In the genomic region with DNA sequence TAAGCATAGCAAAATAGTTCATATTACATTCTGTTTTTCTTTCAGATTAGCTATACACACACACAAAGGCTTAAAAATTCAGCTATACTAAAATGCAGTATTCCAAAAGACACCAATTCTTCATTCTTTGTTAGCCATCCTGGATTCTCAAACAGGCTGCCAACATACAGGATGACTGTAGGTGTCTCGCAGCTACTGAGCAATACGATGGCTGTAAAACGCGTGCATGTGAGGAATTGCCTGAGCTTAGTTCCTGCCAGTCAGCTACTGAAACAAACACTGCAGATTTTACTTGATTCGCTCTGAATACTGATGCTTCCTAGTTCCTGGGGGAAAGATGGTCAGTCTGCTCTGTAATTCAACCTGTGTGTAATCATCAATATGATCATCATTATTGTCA, we compare ENCODE assay signal across 1 cellular context.
A peak's percentile ranks its signal among the peaks of the same experiment; 100 is the strongest.
TF ChIP-seq lines count a peak whose summit lies in the region.

No MANE protein-coding gene starts in this region.

TF ChIP-seq in HepG2, 621 proteins besides CTCF, POLR2A, EP300 and RAD21 (continued from another document):
- TF ChIP-seq NR0B2 (CRISPR knock-in tag; IDR thresholded peaks at IDR 0.05) (no peak), ZNF431 (CRISPR knock-in tag; IDR thresholded peaks at IDR 0.05; ENCODE audit: borderline replicate concordance, low read depth) (no peak), KMT2B (CRISPR knock-in tag; IDR thresholded peaks at IDR 0.05) (no peak), ZNF720 (CRISPR knock-in tag; IDR thresholded peaks at IDR 0.05) (no peak), ZBTB14 (CRISPR knock-in tag; IDR thresholded peaks at IDR 0.05) (no peak), TRAFD1 (CRISPR knock-in tag; IDR thresholded peaks at IDR 0.05; ENCODE audit: borderline replicate concordance) (no peak), NFKBIZ (CRISPR knock-in tag; IDR thresholded peaks at IDR 0.05) (no peak), ZNF335 (CRISPR knock-in tag; IDR thresholded peaks at IDR 0.05) (no peak), STAG1 (CRISPR knock-in tag; IDR thresholded peaks at IDR 0.05) (peak; percentile 73), KAT2B (IDR thresholded peaks at IDR 0.05; ENCODE audit: borderline replicate concordance, low read depth, low read length) (no peak), TFDP2 (CRISPR knock-in tag; IDR thresholded peaks at IDR 0.05) (no peak), ZNF777 (CRISPR knock-in tag; IDR thresholded peaks at IDR 0.05) (no peak)
- TF ChIP-seq, protein P1, sequence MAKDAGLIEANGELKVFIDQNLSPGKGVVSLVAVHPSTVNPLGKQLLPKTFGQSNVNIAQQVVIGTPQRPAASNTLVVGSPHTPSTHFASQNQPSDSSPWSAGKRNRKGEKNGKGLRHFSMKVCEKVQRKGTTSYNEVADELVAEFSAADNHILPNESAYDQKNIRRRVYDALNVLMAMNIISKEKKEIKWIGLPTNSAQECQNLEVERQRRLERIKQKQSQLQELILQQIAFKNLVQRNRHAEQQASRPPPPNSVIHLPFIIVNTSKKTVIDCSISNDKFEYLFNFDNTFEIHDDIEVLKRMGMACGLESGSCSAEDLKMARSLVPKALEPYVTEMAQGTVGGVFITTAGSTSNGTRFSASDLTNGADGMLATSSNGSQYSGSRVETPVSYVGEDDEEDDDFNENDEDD (CRISPR knock-in tag; IDR thresholded peaks at IDR 0.05; ENCODE audit: borderline replicate concordance), result no peak
- TF ChIP-seq, protein P2, sequence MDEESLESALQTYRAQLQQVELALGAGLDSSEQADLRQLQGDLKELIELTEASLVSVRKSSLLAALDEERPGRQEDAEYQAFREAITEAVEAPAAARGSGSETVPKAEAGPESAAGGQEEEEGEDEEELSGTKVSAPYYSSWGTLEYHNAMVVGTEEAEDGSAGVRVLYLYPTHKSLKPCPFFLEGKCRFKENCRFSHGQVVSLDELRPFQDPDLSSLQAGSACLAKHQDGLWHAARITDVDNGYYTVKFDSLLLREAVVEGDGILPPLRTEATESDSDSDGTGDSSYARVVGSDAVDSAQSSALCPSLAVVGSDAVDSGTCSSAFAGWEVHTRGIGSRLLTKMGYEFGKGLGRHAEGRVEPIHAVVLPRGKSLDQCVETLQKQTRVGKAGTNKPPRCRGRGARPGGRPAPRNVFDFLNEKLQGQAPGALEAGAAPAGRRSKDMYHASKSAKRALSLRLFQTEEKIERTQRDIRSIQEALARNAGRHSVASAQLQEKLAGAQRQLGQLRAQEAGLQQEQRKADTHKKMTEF (CRISPR knock-in tag; IDR thresholded peaks at IDR 0.05), result no peak
